Comparison of ENCODE assay signal across 8 cellular contexts in genomic region chr4:7335363-7336066, GRCh38.
DNase-seq lines count a peak whose midpoint lies in the region; FAIRE-seq and TF ChIP-seq lines count a peak whose summit lies in the region.

No MANE protein-coding gene starts in this region.

- peaks cover 0 to 6% (median 4%) of the 10 kb centered on the region in 4 experiments; a peak in 4 of 7 replicates for H3K4me1 ChIP-seq in H1 (replicated peaks in 1 of 4; ENCODE audit: control insufficient read depth in 3 of 4, insufficient read depth in 4 of 4, low read length in 3 of 4)

- no peak overlapping the region for H2BK5ac ChIP-seq in H1 (ENCODE audit: low read depth, low read length)

- no peak overlapping the region for H3K14ac ChIP-seq in H1 (ENCODE audit: insufficient read length)

- H3K27ac ChIP-seq in H1 (ENCODE audit: low read depth, low read length) (no peak overlapping the region), temporal lobe (ENCODE audit: low read depth, low read length) (peak overlapping the region; percentile 34)

- TF ChIP-seq RAD21 in H1 (IDR thresholded peaks at IDR 0.05 in 1 of 2, conservative IDR thresholded peaks at IDR 0.05 in 1 of 2; ENCODE audit: low read depth in 2 of 2, low read length in 2 of 2) = peak; percentile 84 to 91

- H3K27me3 ChIP-seq in H1 (replicated peaks in 1 of 4; ENCODE audit: control insufficient read depth in 3 of 4, extremely low read depth in 1 of 4, insufficient read depth in 3 of 4, low read length in 3 of 4) = no peaks in the 10 kb centered on the region; a peak in 1 of 7 replicates

- WGBS in H1 (ENCODE audit: extremely low coverage in 1 of 2, insufficient coverage in 1 of 2, insufficient read length in 1 of 2, insufficient replicate concordance in 2 of 2, low coverage in 1 of 2, low lambda C conversion rate in 2 of 2, missing lambda C conversion rate in 1 of 2), 2 experiments = 46% methylated on average over 21 of the region's 24 CpGs; no CpG with 5 or more reads in 1 of the 2 experiments

- peaks cover 0 to 4% of the 10 kb centered on the region in 2 experiments for H4K20me1 ChIP-seq in H1 (replicated peaks in 1 of 2; ENCODE audit: control insufficient read depth in 1 of 2, insufficient read depth in 2 of 2, low read length in 2 of 2)

- no peak overlapping the region for H3K23ac ChIP-seq in H1 (ENCODE audit: insufficient read length)

- no peaks in the 10 kb centered on the region for H3K79me2 ChIP-seq in H1 (ENCODE audit: control insufficient read depth in 1 of 2, insufficient read depth in 2 of 2, low read length in 2 of 2)

- H3K18ac ChIP-seq in H1 (ENCODE audit: extremely low read depth, low read length) = no peak overlapping the region

- H3K9me3 ChIP-seq in H1 (ENCODE audit: insufficient read depth in 2 of 2, low read depth in 1 of 2, low read length in 1 of 2) = peaks cover 4 to 8% of the 10 kb centered on the region in 2 experiments; a peak in 2 of 4 replicates

- H4K91ac ChIP-seq in H1 (replicated peaks; ENCODE audit: insufficient read length, low read length) = peak overlapping the region; percentile 83

- H2BK15ac ChIP-seq in H1 (ENCODE audit: low read length) = no peak overlapping the region

- H3K9ac ChIP-seq in H1 (replicated peaks in 1 of 4; ENCODE audit: extremely low read depth in 1 of 4, low read depth in 3 of 4, low read length in 3 of 4) = no peak overlapping the region

- H2BK20ac ChIP-seq in H1 (ENCODE audit: low read length) = no peak overlapping the region

- TF ChIP-seq CTCF in H1 (IDR thresholded peaks at IDR 0.05; ENCODE audit: control extremely low read depth in 1 of 3, insufficient read depth in 1 of 3, low read depth in 1 of 3, low read length in 3 of 3) = peak in 2 of 3 experiments; percentile 87 to 97; a peak in 3 of 4 replicates

- CTCF ChIA-PET in H1 (lab: Charles Lee; ENCODE audit: partially characterized antibody) = interaction anchor here (0.6 to 9.5 kb wide), 61 partner anchors 10 to 846 kb away, joined by 3 to 80 read pairs (median 4); partner anchors contain the start of gene SORCS2

- H3K36me3 ChIP-seq in H1 (ENCODE audit: control insufficient read depth in 2 of 4, insufficient read depth in 4 of 4, low read length in 3 of 4) = no peaks in the 10 kb centered on the region

- no peak overlapping the region for H3K4me2 ChIP-seq in H1 (ENCODE audit: insufficient read depth in 1 of 2, low read depth in 2 of 2, low read length in 2 of 2)

- no peaks in the 10 kb centered on the region for H3K79me1 ChIP-seq in H1 (ENCODE audit: low read depth, low read length)

- no peak overlapping the region for H2AFZ ChIP-seq in H1 (ENCODE audit: low read length)

- H3K56ac ChIP-seq in H1 (replicated peaks; ENCODE audit: insufficient read length, low read depth, low read length) = no peak overlapping the region

- no peak overlapping the region for H2BK120ac ChIP-seq in H1 (replicated peaks; ENCODE audit: low read depth, low read length)

- no peak overlapping the region for H2BK12ac ChIP-seq in H1 (ENCODE audit: low read depth, low read length)

- peak overlapping the region; percentile 69; the same call in 1 of the 2 replicates for H4K8ac ChIP-seq in H1 (ENCODE audit: extremely low read depth, insufficient read depth, low read length)

- peaks cover 7% of the 10 kb centered on the region; the same call in 1 of the 2 replicates for H3K23me2 ChIP-seq in H1 (ENCODE audit: low read depth, low read length)

- peak overlapping the region; percentile 54 for H4K5ac ChIP-seq in H1 (ENCODE audit: insufficient read length, low read depth, low read length)

- H3K4ac ChIP-seq in H1 (replicated peaks; ENCODE audit: insufficient read length, low read depth, low read length) = no peak overlapping the region

- no peak overlapping the region for H3K4me3 ChIP-seq in H1 (ENCODE audit: extremely low read depth in 1 of 4, insufficient read depth in 2 of 4, low read depth in 3 of 4, low read length in 4 of 4)

- POLR2A ChIA-PET in H1 (lab: Charles Lee; ENCODE audit: partially characterized antibody) = no interaction called here

- TF ChIP-seq POLR2A in H1 (IDR thresholded peaks at IDR 0.05; ENCODE audit: control extremely low read depth in 1 of 2, low read depth in 2 of 2, low read length in 2 of 2) = no peak

- TF ChIP-seq EP300 in H1 (IDR thresholded peaks at IDR 0.05; ENCODE audit: borderline replicate concordance in 1 of 2, low read depth in 2 of 2, low read length in 2 of 2) = no peak

- peak; percentile 32 for FAIRE-seq in H1 (lab: Jason Lieb, UNC)

- no peak overlapping the region for H2AK5ac ChIP-seq in H1 (ENCODE audit: low read depth, low read length)

- DNase-seq in NCI-H748 (lab: John Stamatoyannopoulos, UW; ENCODE audit: unreplicated experiment) (peak; percentile 55), NCI-H748 treated with DMSO at 0.1 percent for 48 hours (lab: John Stamatoyannopoulos, UW) (no peak), M059J (ENCODE audit: low read depth) (peak; percentile 27), H1 (ENCODE audit: low read depth in 1 of 2, low spot score in 2 of 2) (peak; percentile 53 to 98), midbrain (lab: John Stamatoyannopoulos, UW) (peak; percentile 69)
- peak; percentile 24 for DNase-seq in activated CD4-positive, alpha-beta T cell treated with anti-CD3 and anti-CD28 coated beads, Interleukin-2, amount 50 U/mL, for 1 hour
- no peak for DNase-seq in effector CD4-positive, alpha-beta T cell

TF ChIP-seq in H1, 55 proteins besides CTCF, POLR2A, EP300 and RAD21:
- TF ChIP-seq MAX (IDR thresholded peaks at IDR 0.05) = peak; percentile 38
- TF ChIP-seq EZH2 (IDR thresholded peaks at IDR 0.05; ENCODE audit: low read depth, low read length, severe bottlenecking) = no peak

Comparison
In these comparisons a context has a peak if more than half of its experiments do, and no peak if none do; other contexts are left out.
1. DNase-seq: peak in NCI-H748 (single experiment), M059J (single experiment), activated CD4-positive, alpha-beta T cell treated with anti-CD3 and anti-CD28 coated beads, Interleukin-2, amount 50 U/mL, for 1 hour (single experiment), H1 (2 of 2) and midbrain (single experiment); none in NCI-H748 treated with DMSO at 0.1 percent for 48 hours (single experiment) and effector CD4-positive, alpha-beta T cell (single experiment).